ENCODE assay signal across 10 cellular contexts in the genomic region with DNA sequence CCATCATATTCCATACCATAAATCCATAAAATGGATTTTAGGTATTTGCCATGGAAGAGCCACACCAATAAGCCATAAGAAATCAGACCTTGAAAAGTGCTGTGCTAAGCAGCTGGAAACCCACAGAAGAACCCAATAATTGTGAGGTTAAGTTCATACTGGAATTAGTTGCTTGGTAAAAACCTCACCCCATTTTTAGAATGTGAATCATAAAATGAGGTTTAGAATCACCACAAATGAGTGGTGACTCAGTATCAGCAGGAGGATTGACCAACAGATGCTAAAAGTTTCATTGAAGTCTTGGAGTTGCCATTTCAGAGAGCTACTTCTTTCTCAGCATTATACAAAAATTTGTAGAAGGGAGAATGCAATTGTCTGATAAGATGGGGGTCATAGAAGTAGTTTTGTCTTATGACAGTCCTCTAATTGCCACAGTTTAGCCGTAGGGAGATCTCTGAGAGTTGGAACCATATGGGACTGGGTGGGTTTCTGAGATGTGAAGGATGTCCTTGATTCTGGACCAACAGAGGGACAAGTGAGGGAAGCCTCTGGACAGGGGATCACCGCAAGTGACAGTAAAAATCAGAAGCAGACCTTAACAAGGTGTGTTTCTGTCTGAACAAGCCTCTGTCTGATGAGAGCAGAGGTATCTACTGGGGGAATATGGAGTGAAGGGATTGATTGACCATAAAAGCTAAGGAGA. TPM values are rescaled to one million over a fixed set of nuclear protein-coding genes. Genes with fewer than 3 reads are reported as not detected.
A peak's percentile ranks its signal among the peaks of the same experiment; 100 is the strongest.
DNase-seq lines count a peak whose midpoint lies in the region; ATAC-seq lines count a peak whose summit lies in the region.
"Had no signal": no experiment of that assay in that cellular context is flagged by ENCODE, and none has a peak within 500 bp of the region (broad histone marks: within the 10 kb centered on the region; RNA-seq: fewer than 3 reads in every experiment).

No MANE protein-coding gene starts in this region.

- no peaks in the 10 kb centered on the region for H3K36me3 ChIP-seq in thymus (ENCODE audit: control insufficient read depth, insufficient read depth)
- no peaks in the 10 kb centered on the region for H3K36me3 ChIP-seq in CD8-positive, alpha-beta memory T cell (ENCODE audit: insufficient read depth, low read length)
- H3K36me3 ChIP-seq: BLaER1 had no signal

- H3K4me3 Mint-ChIP-seq in activated CD4-positive, alpha-beta memory T cell treated with anti-CD3 and anti-CD28 coated beads, Interleukin-2, amount 10 ng/mL, durations not matched to agents 7 days and 5 days, result peak overlapping the region; percentile 12
- H3K4me3 Mint-ChIP-seq in activated CD4-positive, alpha-beta memory T cell treated with anti-CD3 and anti-CD28 coated beads for 36 hours, result no peak overlapping the region
- H3K4me3 Mint-ChIP-seq in CD8-positive, alpha-beta memory T cell, result no peak overlapping the region
- H3K4me3 Mint-ChIP-seq: naive B cell had no signal

- H3K4me1 Mint-ChIP-seq in activated CD4-positive, alpha-beta memory T cell treated with anti-CD3 and anti-CD28 coated beads, Interleukin-2, amount 10 ng/mL, durations not matched to agents 7 days and 5 days, result peaks cover 36% of the 10 kb centered on the region
- H3K4me1 Mint-ChIP-seq in activated CD4-positive, alpha-beta memory T cell treated with anti-CD3 and anti-CD28 coated beads for 36 hours (ENCODE audit: low read depth), result peaks cover 13% of the 10 kb centered on the region
- peaks cover 0 to 8% (median 1%) of the 10 kb centered on the region in 3 donors for H3K4me1 Mint-ChIP-seq in CD8-positive, alpha-beta memory T cell
- H3K4me1 Mint-ChIP-seq: naive B cell had no signal

- no peaks in the 10 kb centered on the region for H3K9me3 Mint-ChIP-seq in activated CD4-positive, alpha-beta memory T cell treated with anti-CD3 and anti-CD28 coated beads, Interleukin-2, amount 10 ng/mL, durations not matched to agents 7 days and 5 days
- no peaks in the 10 kb centered on the region for H3K9me3 Mint-ChIP-seq in activated CD4-positive, alpha-beta memory T cell treated with anti-CD3 and anti-CD28 coated beads for 36 hours
- H3K9me3 Mint-ChIP-seq in CD8-positive, alpha-beta memory T cell, result peaks cover 0 to 3% (median 0%) of the 10 kb centered on the region in 5 donors

- POLR2A ChIA-PET in activated CD4-positive, alpha-beta memory T cell treated with anti-CD3 and anti-CD28 coated beads, Interleukin-2, amount 10 ng/mL, durations not matched to agents 7 days and 5 days (lab: Charles Lee), result interaction anchor here (1.0 kb wide), 1 partner anchor 11 kb away, joined by 3 read pairs; no protein-coding TSS in a partner anchor
- POLR2A ChIA-PET in activated CD4-positive, alpha-beta memory T cell treated with anti-CD3 and anti-CD28 coated beads for 36 hours (lab: Charles Lee), result interaction anchor here (1.4 kb wide), 1 partner anchor 181 kb away, joined by 4 read pairs; the partner anchor contains the start of gene GTF2A1
- POLR2A ChIA-PET in CD8-positive, alpha-beta memory T cell (lab: Charles Lee), result no interaction called here

- peak; percentile 80 for ATAC-seq in esophagus mucosa

- CTCF ChIA-PET in activated CD4-positive, alpha-beta memory T cell treated with anti-CD3 and anti-CD28 coated beads, Interleukin-2, amount 10 ng/mL, durations not matched to agents 7 days and 5 days (lab: Charles Lee), result interaction anchor here (1.2 kb wide), 2 partner anchors 51 to 132 kb away, joined by 3 to 5 read pairs; no protein-coding TSS in a partner anchor
- CTCF ChIA-PET in activated CD4-positive, alpha-beta memory T cell treated with anti-CD3 and anti-CD28 coated beads for 36 hours (lab: Charles Lee), result interaction anchor here (0.6 to 1.3 kb wide), 2 partner anchors 63 to 132 kb away, joined by 3 read pairs; no protein-coding TSS in a partner anchor
- CTCF ChIA-PET in CD8-positive, alpha-beta memory T cell (lab: Charles Lee), result no interaction called here

- WGBS in thymus, result 97% methylated on average over 2 of the region's 2 CpGs

- peaks cover 20% of the 10 kb centered on the region for H3K27me3 Mint-ChIP-seq in activated CD4-positive, alpha-beta memory T cell treated with anti-CD3 and anti-CD28 coated beads, Interleukin-2, amount 10 ng/mL, durations not matched to agents 7 days and 5 days
- peaks cover 15% of the 10 kb centered on the region for H3K27me3 Mint-ChIP-seq in activated CD4-positive, alpha-beta memory T cell treated with anti-CD3 and anti-CD28 coated beads for 36 hours
- peaks cover 3 to 20% of the 10 kb centered on the region in 2 donors for H3K27me3 Mint-ChIP-seq in CD8-positive, alpha-beta memory T cell

- H3K27ac ChIP-seq in thymus (ENCODE audit: low read depth), result peak overlapping the region; percentile 40
- H3K27ac ChIP-seq in CD8-positive, alpha-beta memory T cell (ENCODE audit: low read depth, low read length), result no peak overlapping the region
- H3K27ac ChIP-seq: BLaER1 had no signal

- H3K9me3 ChIP-seq in thymus (ENCODE audit: control insufficient read depth), result no peaks in the 10 kb centered on the region
- no peaks in the 10 kb centered on the region for H3K9me3 ChIP-seq in CD8-positive, alpha-beta memory T cell (ENCODE audit: low read length)
- H3K9me3 ChIP-seq: BLaER1 had no signal

- H3K36me3 Mint-ChIP-seq in activated CD4-positive, alpha-beta memory T cell treated with anti-CD3 and anti-CD28 coated beads, Interleukin-2, amount 10 ng/mL, durations not matched to agents 7 days and 5 days (ENCODE audit: low read depth), result no peaks in the 10 kb centered on the region
- no peaks in the 10 kb centered on the region for H3K36me3 Mint-ChIP-seq in activated CD4-positive, alpha-beta memory T cell treated with anti-CD3 and anti-CD28 coated beads for 36 hours
- no peaks in the 10 kb centered on the region for H3K36me3 Mint-ChIP-seq in CD8-positive, alpha-beta memory T cell
- H3K36me3 Mint-ChIP-seq: naive B cell had no signal

- no peaks in the 10 kb centered on the region for H3K4me1 ChIP-seq in thymus (ENCODE audit: control insufficient read depth, insufficient read depth, low read length)
- no peaks in the 10 kb centered on the region for H3K4me1 ChIP-seq in CD8-positive, alpha-beta memory T cell (ENCODE audit: insufficient read depth, low read length)
- H3K4me1 ChIP-seq: BLaER1 had no signal

- no peak for DNase-seq in activated CD4-positive, alpha-beta memory T cell treated with anti-CD3 and anti-CD28 coated beads, Interleukin-2, amount 10 ng/mL, durations not matched to agents 7 days and 5 days
- no peak for DNase-seq in activated CD4-positive, alpha-beta memory T cell treated with anti-CD3 and anti-CD28 coated beads for 36 hours
- DNase-seq in LoVo (ENCODE audit: low spot score), result peak; percentile 82
- no peak for DNase-seq in GDM1 (lab: John Stamatoyannopoulos, UW)
- DNase-seq in CD8-positive, alpha-beta memory T cell, result no peak
- DNase-seq in amygdala (lab: John Stamatoyannopoulos, UW), result no peak
- DNase-seq: naive B cell had no signal

- H3K27ac Mint-ChIP-seq in activated CD4-positive, alpha-beta memory T cell treated with anti-CD3 and anti-CD28 coated beads, Interleukin-2, amount 10 ng/mL, durations not matched to agents 7 days and 5 days, result peak overlapping the region; percentile 53
- H3K27ac Mint-ChIP-seq in activated CD4-positive, alpha-beta memory T cell treated with anti-CD3 and anti-CD28 coated beads for 36 hours, result no peak overlapping the region
- no peak overlapping the region for H3K27ac Mint-ChIP-seq in CD8-positive, alpha-beta memory T cell
- H3K27ac Mint-ChIP-seq: naive B cell had no signal

- intact Hi-C loops in activated CD4-positive, alpha-beta memory T cell treated with anti-CD3 and anti-CD28 coated beads for 36 hours (cut with micrococcal nuclease), result no loop called here

- no peaks in the 10 kb centered on the region for H3K27me3 ChIP-seq in thymus (ENCODE audit: control insufficient read depth, insufficient read depth)
- H3K27me3 ChIP-seq in CD8-positive, alpha-beta memory T cell (ENCODE audit: insufficient read depth, low read length, poor library complexity, severe bottlenecking), result no peaks in the 10 kb centered on the region
- H3K27me3 ChIP-seq: BLaER1 had no signal

- H3K4me3 ChIP-seq in thymus (ENCODE audit: low read length), result no peak overlapping the region
- H3K4me3 ChIP-seq in CD8-positive, alpha-beta memory T cell (ENCODE audit: low read length), result no peak overlapping the region
- H3K4me3 ChIP-seq: BLaER1 had no signal

RNA-seq across cellular contexts. Expression of gene STON2, which starts 1.4 kb away (rescaled TPM):
- 1 to 10 TPM; 3.0 to 4.3 TPM for total RNA-seq in activated CD4-positive, alpha-beta memory T cell treated with anti-CD3 and anti-CD28 coated beads, Interleukin-2, amount 10 ng/mL, durations not matched to agents 7 days and 5 days
- under 1 TPM; 0.12 to 0.34 TPM for total RNA-seq in activated CD4-positive, alpha-beta memory T cell treated with anti-CD3 and anti-CD28 coated beads for 36 hours
- total RNA-seq in esophagus mucosa, result 54.0 TPM
- 5.4 TPM for polyA plus RNA-seq in thymus
- total RNA-seq in CD8-positive, alpha-beta memory T cell, result under 1 TPM in 1 of 2 experiments, not detected in 1; 0.22 TPM
- not detected for polyA plus RNA-seq in CD8-positive, alpha-beta memory T cell

Comparison
In these comparisons a context has a peak if more than half of its experiments do, and no peak if none do; other contexts are left out.
1. RNA of gene STON2, which starts 1.4 kb away (total RNA-seq): 54.0 TPM in esophagus mucosa (single experiment); 3.0 to 4.3 TPM in activated CD4-positive, alpha-beta memory T cell treated with anti-CD3 and anti-CD28 coated beads, Interleukin-2, amount 10 ng/mL, durations not matched to agents 7 days and 5 days, 0.12 to 0.34 TPM in activated CD4-positive, alpha-beta memory T cell treated with anti-CD3 and anti-CD28 coated beads for 36 hours and 0.22 TPM in CD8-positive, alpha-beta memory T cell; every median in the first group is over 10 times any median in the second.